ENCODE assay signal across 1 cellular context in the genomic region with DNA sequence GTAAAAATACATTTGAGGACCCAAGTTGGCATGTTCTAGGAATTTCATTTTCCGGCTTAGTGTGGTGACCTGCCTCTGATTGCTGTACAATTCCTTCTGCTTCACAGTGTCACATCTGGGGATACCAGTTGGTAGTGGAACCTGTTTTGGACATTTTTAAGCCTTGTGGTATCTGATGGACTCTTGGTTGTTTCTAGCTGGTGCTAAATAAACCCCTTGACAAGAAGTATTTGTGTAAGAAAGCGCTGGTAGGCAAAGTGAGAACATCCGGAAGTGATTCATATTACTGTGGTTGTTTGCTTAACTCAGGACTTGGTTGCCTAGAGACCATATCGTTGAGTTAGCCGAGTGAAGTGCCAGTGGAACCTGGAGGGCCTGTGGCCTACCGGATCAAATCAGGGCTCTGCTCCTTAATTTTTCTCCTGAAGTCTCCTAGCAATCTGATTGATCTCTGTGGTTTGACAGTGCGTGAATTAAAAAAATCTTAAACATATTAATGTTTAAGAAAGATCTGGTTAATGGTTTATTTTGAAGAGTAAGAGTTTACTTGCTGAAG.
TF ChIP-seq lines count a peak whose summit lies in the region.

No MANE protein-coding gene starts in this region.

TF ChIP-seq in K562, 482 proteins besides CTCF, POLR2A, EP300 and RAD21 (continued from another document and continues in another):
- TF ChIP-seq, protein P1, sequence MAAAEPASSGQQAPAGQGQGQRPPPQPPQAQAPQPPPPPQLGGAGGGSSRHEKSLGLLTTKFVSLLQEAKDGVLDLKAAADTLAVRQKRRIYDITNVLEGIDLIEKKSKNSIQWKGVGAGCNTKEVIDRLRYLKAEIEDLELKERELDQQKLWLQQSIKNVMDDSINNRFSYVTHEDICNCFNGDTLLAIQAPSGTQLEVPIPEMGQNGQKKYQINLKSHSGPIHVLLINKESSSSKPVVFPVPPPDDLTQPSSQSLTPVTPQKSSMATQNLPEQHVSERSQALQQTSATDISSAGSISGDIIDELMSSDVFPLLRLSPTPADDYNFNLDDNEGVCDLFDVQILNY (CRISPR knock-in tag; IDR thresholded peaks at IDR 0.05): no peak
- no peak for TF ChIP-seq HMG20B (CRISPR knock-in tag; IDR thresholded peaks at IDR 0.05)
- no peak for TF ChIP-seq ZNF24 (IDR thresholded peaks at IDR 0.05)
- no peak for TF ChIP-seq ZNF12 (CRISPR knock-in tag; IDR thresholded peaks at IDR 0.05)
- TF ChIP-seq, protein P2, sequence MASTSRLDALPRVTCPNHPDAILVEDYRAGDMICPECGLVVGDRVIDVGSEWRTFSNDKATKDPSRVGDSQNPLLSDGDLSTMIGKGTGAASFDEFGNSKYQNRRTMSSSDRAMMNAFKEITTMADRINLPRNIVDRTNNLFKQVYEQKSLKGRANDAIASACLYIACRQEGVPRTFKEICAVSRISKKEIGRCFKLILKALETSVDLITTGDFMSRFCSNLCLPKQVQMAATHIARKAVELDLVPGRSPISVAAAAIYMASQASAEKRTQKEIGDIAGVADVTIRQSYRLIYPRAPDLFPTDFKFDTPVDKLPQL (IDR thresholded peaks at IDR 0.05; ENCODE audit: extremely low read depth, insufficient read length): no peak
- peak; percentile 96 for TF ChIP-seq ETV5 (CRISPR knock-in tag; IDR thresholded peaks at IDR 0.05; ENCODE audit: low read depth)
- no peak for TF ChIP-seq KAT2B (IDR thresholded peaks at IDR 0.05; ENCODE audit: low read depth, low read length)
- no peak for TF ChIP-seq ZNF77 (CRISPR knock-in tag; IDR thresholded peaks at IDR 0.05)
- TF ChIP-seq ZNF174 (CRISPR knock-in tag; IDR thresholded peaks at IDR 0.05): no peak
- TF ChIP-seq ESRRA (IDR thresholded peaks at IDR 0.05; ENCODE audit: borderline replicate concordance, low read depth): no peak; the same call in 1 of the 2 replicates
- TF ChIP-seq ZNF436 (CRISPR knock-in tag; IDR thresholded peaks at IDR 0.05): no peak
- TF ChIP-seq, protein P3, sequence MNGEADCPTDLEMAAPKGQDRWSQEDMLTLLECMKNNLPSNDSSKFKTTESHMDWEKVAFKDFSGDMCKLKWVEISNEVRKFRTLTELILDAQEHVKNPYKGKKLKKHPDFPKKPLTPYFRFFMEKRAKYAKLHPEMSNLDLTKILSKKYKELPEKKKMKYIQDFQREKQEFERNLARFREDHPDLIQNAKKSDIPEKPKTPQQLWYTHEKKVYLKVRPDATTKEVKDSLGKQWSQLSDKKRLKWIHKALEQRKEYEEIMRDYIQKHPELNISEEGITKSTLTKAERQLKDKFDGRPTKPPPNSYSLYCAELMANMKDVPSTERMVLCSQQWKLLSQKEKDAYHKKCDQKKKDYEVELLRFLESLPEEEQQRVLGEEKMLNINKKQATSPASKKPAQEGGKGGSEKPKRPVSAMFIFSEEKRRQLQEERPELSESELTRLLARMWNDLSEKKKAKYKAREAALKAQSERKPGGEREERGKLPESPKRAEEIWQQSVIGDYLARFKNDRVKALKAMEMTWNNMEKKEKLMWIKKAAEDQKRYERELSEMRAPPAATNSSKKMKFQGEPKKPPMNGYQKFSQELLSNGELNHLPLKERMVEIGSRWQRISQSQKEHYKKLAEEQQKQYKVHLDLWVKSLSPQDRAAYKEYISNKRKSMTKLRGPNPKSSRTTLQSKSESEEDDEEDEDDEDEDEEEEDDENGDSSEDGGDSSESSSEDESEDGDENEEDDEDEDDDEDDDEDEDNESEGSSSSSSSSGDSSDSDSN (IDR thresholded peaks at IDR 0.05; ENCODE audit: borderline replicate concordance in 1 of 2, low read depth in 2 of 2, low read length in 2 of 2): no peak
- no peak for TF ChIP-seq CBX1 (IDR thresholded peaks at IDR 0.05; ENCODE audit: low read depth)
- TF ChIP-seq JUNB (CRISPR knock-in tag; conservative IDR thresholded peaks at IDR 0.05): no peak
- TF ChIP-seq PPARD (CRISPR knock-in tag; IDR thresholded peaks at IDR 0.05): no peak
- TF ChIP-seq, protein P4, sequence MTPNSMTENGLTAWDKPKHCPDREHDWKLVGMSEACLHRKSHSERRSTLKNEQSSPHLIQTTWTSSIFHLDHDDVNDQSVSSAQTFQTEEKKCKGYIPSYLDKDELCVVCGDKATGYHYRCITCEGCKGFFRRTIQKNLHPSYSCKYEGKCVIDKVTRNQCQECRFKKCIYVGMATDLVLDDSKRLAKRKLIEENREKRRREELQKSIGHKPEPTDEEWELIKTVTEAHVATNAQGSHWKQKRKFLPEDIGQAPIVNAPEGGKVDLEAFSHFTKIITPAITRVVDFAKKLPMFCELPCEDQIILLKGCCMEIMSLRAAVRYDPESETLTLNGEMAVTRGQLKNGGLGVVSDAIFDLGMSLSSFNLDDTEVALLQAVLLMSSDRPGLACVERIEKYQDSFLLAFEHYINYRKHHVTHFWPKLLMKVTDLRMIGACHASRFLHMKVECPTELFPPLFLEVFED (CRISPR knock-in tag; conservative IDR thresholded peaks at IDR 0.05): no peak
- TF ChIP-seq TBL1XR1 (IDR thresholded peaks at IDR 0.05; ENCODE audit: low read length in 2 of 2): peak in 1 of 2 experiments; percentile 44; a peak in 1 of 4 replicates
- peak in 1 of 2 experiments; percentile 43; a peak in 1 of 3 replicates for TF ChIP-seq CBX3 (IDR thresholded peaks at IDR 0.05; ENCODE audit: borderline replicate concordance in 1 of 2, low read length in 2 of 2)
- no peak for TF ChIP-seq ZFP36 (IDR thresholded peaks at IDR 0.05; ENCODE audit: low read depth, low read length, partially characterized antibody)
- no peak for TF ChIP-seq XRCC5 (IDR thresholded peaks at IDR 0.05; ENCODE audit: low read depth, low read length)
- no peak for TF ChIP-seq NFRKB (IDR thresholded peaks at IDR 0.05; ENCODE audit: low read depth)
- TF ChIP-seq, protein P5, sequence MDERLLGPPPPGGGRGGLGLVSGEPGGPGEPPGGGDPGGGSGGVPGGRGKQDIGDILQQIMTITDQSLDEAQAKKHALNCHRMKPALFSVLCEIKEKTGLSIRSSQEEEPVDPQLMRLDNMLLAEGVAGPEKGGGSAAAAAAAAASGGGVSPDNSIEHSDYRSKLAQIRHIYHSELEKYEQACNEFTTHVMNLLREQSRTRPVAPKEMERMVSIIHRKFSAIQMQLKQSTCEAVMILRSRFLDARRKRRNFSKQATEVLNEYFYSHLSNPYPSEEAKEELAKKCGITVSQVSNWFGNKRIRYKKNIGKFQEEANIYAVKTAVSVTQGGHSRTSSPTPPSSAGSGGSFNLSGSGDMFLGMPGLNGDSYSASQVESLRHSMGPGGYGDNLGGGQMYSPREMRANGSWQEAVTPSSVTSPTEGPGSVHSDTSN (CRISPR knock-in tag; IDR thresholded peaks at IDR 0.05; ENCODE audit: low read depth): no peak
- TF ChIP-seq, protein P5 (tag; conservative IDR thresholded peaks at IDR 0.05; ENCODE audit: low read depth): no peak; the same call in 1 of the 2 replicates
- TF ChIP-seq, protein P6, sequence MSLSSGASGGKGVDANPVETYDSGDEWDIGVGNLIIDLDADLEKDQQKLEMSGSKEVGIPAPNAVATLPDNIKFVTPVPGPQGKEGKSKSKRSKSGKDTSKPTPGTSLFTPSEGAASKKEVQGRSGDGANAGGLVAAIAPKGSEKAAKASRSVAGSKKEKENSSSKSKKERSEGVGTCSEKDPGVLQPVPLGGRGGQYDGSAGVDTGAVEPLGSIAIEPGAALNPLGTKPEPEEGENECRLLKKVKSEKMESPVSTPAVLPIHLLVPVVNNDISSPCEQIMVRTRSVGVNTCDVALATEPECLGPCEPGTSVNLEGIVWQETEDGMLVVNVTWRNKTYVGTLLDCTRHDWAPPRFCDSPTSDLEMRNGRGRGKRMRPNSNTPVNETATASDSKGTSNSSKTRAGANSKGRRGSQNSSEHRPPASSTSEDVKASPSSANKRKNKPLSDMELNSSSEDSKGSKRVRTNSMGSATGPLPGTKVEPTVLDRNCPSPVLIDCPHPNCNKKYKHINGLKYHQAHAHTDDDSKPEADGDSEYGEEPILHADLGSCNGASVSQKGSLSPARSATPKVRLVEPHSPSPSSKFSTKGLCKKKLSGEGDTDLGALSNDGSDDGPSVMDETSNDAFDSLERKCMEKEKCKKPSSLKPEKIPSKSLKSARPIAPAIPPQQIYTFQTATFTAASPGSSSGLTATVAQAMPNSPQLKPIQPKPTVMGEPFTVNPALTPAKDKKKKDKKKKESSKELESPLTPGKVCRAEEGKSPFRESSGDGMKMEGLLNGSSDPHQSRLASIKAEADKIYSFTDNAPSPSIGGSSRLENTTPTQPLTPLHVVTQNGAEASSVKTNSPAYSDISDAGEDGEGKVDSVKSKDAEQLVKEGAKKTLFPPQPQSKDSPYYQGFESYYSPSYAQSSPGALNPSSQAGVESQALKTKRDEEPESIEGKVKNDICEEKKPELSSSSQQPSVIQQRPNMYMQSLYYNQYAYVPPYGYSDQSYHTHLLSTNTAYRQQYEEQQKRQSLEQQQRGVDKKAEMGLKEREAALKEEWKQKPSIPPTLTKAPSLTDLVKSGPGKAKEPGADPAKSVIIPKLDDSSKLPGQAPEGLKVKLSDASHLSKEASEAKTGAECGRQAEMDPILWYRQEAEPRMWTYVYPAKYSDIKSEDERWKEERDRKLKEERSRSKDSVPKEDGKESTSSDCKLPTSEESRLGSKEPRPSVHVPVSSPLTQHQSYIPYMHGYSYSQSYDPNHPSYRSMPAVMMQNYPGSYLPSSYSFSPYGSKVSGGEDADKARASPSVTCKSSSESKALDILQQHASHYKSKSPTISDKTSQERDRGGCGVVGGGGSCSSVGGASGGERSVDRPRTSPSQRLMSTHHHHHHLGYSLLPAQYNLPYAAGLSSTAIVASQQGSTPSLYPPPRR (CRISPR knock-in tag; IDR thresholded peaks at IDR 0.05; ENCODE audit: borderline replicate concordance): no peak
- no peak for TF ChIP-seq MCM3 (IDR thresholded peaks at IDR 0.05)
- TF ChIP-seq KLF13 (tag; IDR thresholded peaks at IDR 0.05; ENCODE audit: borderline replicate concordance, low read depth): no peak
- TF ChIP-seq LEF1 (IDR thresholded peaks at IDR 0.05): no peak
- no peak; the same call in 1 of the 2 replicates for TF ChIP-seq SMARCC2 (IDR thresholded peaks at IDR 0.05; ENCODE audit: low read depth)
- TF ChIP-seq MIER1 (IDR thresholded peaks at IDR 0.05; ENCODE audit: low read depth): no peak
- TF ChIP-seq, protein P7, sequence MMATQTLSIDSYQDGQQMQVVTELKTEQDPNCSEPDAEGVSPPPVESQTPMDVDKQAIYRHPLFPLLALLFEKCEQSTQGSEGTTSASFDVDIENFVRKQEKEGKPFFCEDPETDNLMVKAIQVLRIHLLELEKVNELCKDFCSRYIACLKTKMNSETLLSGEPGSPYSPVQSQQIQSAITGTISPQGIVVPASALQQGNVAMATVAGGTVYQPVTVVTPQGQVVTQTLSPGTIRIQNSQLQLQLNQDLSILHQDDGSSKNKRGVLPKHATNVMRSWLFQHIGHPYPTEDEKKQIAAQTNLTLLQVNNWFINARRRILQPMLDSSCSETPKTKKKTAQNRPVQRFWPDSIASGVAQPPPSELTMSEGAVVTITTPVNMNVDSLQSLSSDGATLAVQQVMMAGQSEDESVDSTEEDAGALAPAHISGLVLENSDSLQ (IDR thresholded peaks at IDR 0.05): no peak; the same call in 1 of the 2 replicates
- TF ChIP-seq SMARCA5 (IDR thresholded peaks at IDR 0.05): no peak
- TF ChIP-seq TBP (optimal IDR thresholded peaks at IDR 0.05; ENCODE audit: low read depth, low read length): no peak
- peak; percentile 87 for TF ChIP-seq DPF2 (IDR thresholded peaks at IDR 0.05)
- TF ChIP-seq ZNF699 (CRISPR knock-in tag; IDR thresholded peaks at IDR 0.05; ENCODE audit: insufficient replicate concordance): no peak
- TF ChIP-seq, protein P8, sequence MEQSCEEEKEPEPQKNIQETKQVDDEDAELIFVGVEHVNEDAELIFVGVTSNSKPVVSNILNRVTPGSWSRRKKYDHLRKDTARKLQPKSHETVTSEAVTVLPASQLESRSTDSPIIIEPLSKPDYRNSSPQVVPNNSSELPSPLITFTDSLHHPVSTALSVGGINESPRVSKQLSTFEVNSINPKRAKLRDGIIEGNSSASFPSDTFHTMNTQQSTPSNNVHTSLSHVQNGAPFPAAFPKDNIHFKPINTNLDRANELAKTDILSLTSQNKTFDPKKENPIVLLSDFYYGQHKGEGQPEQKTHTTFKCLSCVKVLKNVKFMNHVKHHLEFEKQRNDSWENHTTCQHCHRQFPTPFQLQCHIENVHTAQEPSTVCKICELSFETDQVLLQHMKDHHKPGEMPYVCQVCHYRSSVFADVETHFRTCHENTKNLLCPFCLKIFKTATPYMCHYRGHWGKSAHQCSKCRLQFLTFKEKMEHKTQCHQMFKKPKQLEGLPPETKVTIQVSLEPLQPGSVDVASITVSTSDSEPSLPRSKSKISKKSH (CRISPR knock-in tag; IDR thresholded peaks at IDR 0.05): no peak
- TF ChIP-seq, protein P9, sequence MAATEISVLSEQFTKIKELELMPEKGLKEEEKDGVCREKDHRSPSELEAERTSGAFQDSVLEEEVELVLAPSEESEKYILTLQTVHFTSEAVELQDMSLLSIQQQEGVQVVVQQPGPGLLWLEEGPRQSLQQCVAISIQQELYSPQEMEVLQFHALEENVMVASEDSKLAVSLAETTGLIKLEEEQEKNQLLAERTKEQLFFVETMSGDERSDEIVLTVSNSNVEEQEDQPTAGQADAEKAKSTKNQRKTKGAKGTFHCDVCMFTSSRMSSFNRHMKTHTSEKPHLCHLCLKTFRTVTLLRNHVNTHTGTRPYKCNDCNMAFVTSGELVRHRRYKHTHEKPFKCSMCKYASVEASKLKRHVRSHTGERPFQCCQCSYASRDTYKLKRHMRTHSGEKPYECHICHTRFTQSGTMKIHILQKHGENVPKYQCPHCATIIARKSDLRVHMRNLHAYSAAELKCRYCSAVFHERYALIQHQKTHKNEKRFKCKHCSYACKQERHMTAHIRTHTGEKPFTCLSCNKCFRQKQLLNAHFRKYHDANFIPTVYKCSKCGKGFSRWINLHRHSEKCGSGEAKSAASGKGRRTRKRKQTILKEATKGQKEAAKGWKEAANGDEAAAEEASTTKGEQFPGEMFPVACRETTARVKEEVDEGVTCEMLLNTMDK (IDR thresholded peaks at IDR 0.05; ENCODE audit: borderline replicate concordance, insufficient read depth, low read depth, low read length, poor library complexity, severe bottlenecking): no peak
- TF ChIP-seq RBBP5 (IDR thresholded peaks at IDR 0.05; ENCODE audit: borderline replicate concordance, insufficient read depth, low read length, poor library complexity, severe bottlenecking): no peak
